ENCODE assay signal across 8 cellular contexts in genomic region chr18:55321268-55322175, GRCh38.
DNase-seq lines count a peak whose midpoint lies in the region; ATAC-seq and TF ChIP-seq lines count a peak whose summit lies in the region.

No MANE protein-coding gene starts in this region.

- peak; percentile 68 for ATAC-seq in activated CD4-positive, alpha-beta T cell treated with anti-CD3 and anti-CD28 coated beads for 36 hours
- peak; percentile 52 for ATAC-seq in effector memory CD8-positive, alpha-beta T cell (replicated peaks)

- no peaks in the 10 kb centered on the region for H3K9me3 Mint-ChIP-seq in activated CD4-positive, alpha-beta T cell treated with anti-CD3 and anti-CD28 coated beads for 36 hours (ENCODE audit: low read depth)
- peaks cover 4 to 11% of the 10 kb centered on the region in 2 donors for H3K9me3 Mint-ChIP-seq in effector memory CD8-positive, alpha-beta T cell

- H3K27me3 ChIP-seq in HAP-1 (ENCODE audit: low read depth) (no peaks in the 10 kb centered on the region), MM.1S (replicated peaks; ENCODE audit: insufficient read depth, low read length) (no peaks in the 10 kb centered on the region)

- peak; percentile 66 for DNase-seq in activated CD4-positive, alpha-beta T cell treated with anti-CD3 and anti-CD28 coated beads for 36 hours
- no peak for DNase-seq in activated CD4-positive, alpha-beta T cell treated with anti-CD3 and anti-CD28 coated beads, Interleukin-2, amount 50 U/mL, for 1 hour
- DNase-seq in HAP-1 (ENCODE audit: low spot score in 2 of 2): peak; percentile 66 to 93
- DNase-seq in MM.1S: peak; percentile 94
- DNase-seq in T1000 (lab: John Stamatoyannopoulos, UW): peak; percentile 38
- peak in 1 of 3 experiments; percentile 8 for DNase-seq in effector memory CD8-positive, alpha-beta T cell
- DNase-seq in medulla oblongata (ENCODE audit: extremely low spot score): peak; percentile 94
- DNase-seq in stimulated activated CD8-positive, alpha-beta memory T cell treated with anti-CD3 and anti-CD28 coated beads, Interleukin-4, amount 100 ng/mL, for 24 hours (ENCODE audit: low read depth): peak; percentile 17

- peaks cover 27% of the 10 kb centered on the region for H3K4me1 ChIP-seq in HAP-1
- H3K4me1 ChIP-seq in MM.1S (ENCODE audit: low read length): 0 out of 2 replicates have a peak, but pooled peaks cover 3% of the 10 kb centered on the region

- H3K4me3 ChIP-seq in HAP-1 (peak overlapping the region; percentile 36), MM.1S (ENCODE audit: low read length) (peak overlapping the region; percentile 71)

- peak overlapping the region; percentile 90 for H3K4me2 ChIP-seq in MM.1S (ENCODE audit: low read depth, low read length)

- H3K4me1 Mint-ChIP-seq in activated CD4-positive, alpha-beta T cell treated with anti-CD3 and anti-CD28 coated beads for 36 hours: peaks cover 9% of the 10 kb centered on the region
- H3K4me1 Mint-ChIP-seq in effector memory CD8-positive, alpha-beta T cell (ENCODE audit: low read depth in 2 of 2): peaks cover 0 to 4% of the 10 kb centered on the region in 2 donors

- H3K27ac Mint-ChIP-seq in activated CD4-positive, alpha-beta T cell treated with anti-CD3 and anti-CD28 coated beads for 36 hours: no peak overlapping the region
- no peak overlapping the region for H3K27ac Mint-ChIP-seq in effector memory CD8-positive, alpha-beta T cell

- H3K36me3 ChIP-seq in HAP-1 (replicated peaks) (no peaks in the 10 kb centered on the region), MM.1S (replicated peaks; ENCODE audit: insufficient read depth, low read length) (no peaks in the 10 kb centered on the region)

- POLR2A ChIA-PET in activated CD4-positive, alpha-beta T cell treated with anti-CD3 and anti-CD28 coated beads for 36 hours (lab: Charles Lee): interaction anchor here (0.7 kb wide), 3 partner anchors 533 to 1241 kb away, joined by 3 to 7 read pairs (median 6); no protein-coding TSS in a partner anchor

- H2AFZ ChIP-seq in MM.1S (ENCODE audit: low read length): peak overlapping the region; percentile 45; the same call in 1 of the 2 replicates

- no peak for TF ChIP-seq CTCF in MM.1S (IDR thresholded peaks at IDR 0.05; ENCODE audit: low read length)

- peak overlapping the region; percentile 71 for H3K4me3 Mint-ChIP-seq in activated CD4-positive, alpha-beta T cell treated with anti-CD3 and anti-CD28 coated beads for 36 hours
- peak overlapping the region; percentile 22 to 66 for H3K4me3 Mint-ChIP-seq in effector memory CD8-positive, alpha-beta T cell

- CTCF ChIA-PET in activated CD4-positive, alpha-beta T cell treated with anti-CD3 and anti-CD28 coated beads for 36 hours (lab: Charles Lee): interaction anchor here (0.6 to 1.0 kb wide), 2 partner anchors 10 to 46 kb away, joined by 3 read pairs; no protein-coding TSS in a partner anchor

- peak overlapping the region; percentile 93 for H3K27ac ChIP-seq in MM.1S (ENCODE audit: low read length)

- no peaks in the 10 kb centered on the region for H3K9me2 ChIP-seq in MM.1S (replicated peaks; ENCODE audit: insufficient read depth, low read length)

- peaks cover 65% of the 10 kb centered on the region for H3K79me2 ChIP-seq in MM.1S (ENCODE audit: low read length)

- H3K27me3 Mint-ChIP-seq in activated CD4-positive, alpha-beta T cell treated with anti-CD3 and anti-CD28 coated beads for 36 hours: peaks cover 30% of the 10 kb centered on the region
- H3K27me3 Mint-ChIP-seq in effector memory CD8-positive, alpha-beta T cell: peaks cover 15 to 21% of the 10 kb centered on the region in 2 donors

- no peaks in the 10 kb centered on the region for H4K20me1 ChIP-seq in MM.1S (ENCODE audit: insufficient read depth, low read length)

- H3K9ac ChIP-seq in MM.1S (ENCODE audit: low read length): peak overlapping the region; percentile 84

- H3K36me3 Mint-ChIP-seq in activated CD4-positive, alpha-beta T cell treated with anti-CD3 and anti-CD28 coated beads for 36 hours (ENCODE audit: low read depth): peaks cover 3% of the 10 kb centered on the region
- no peaks in the 10 kb centered on the region for H3K36me3 Mint-ChIP-seq in effector memory CD8-positive, alpha-beta T cell (ENCODE audit: insufficient read depth)

- H3K9me3 ChIP-seq in HAP-1: no peaks in the 10 kb centered on the region
- H3K9me3 ChIP-seq in MM.1S (replicated peaks; ENCODE audit: insufficient read depth, low read length): no peaks in the 10 kb centered on the region

- in situ Hi-C loops in HAP-1 (cut with MboI; ENCODE audit: low sequenced_read_pairs): no loop called here

- intact Hi-C loops in activated CD4-positive, alpha-beta T cell treated with anti-CD3 and anti-CD28 coated beads for 36 hours (cut with DNase I, micrococcal nuclease): no loop called here

- peaks cover 27% of the 10 kb centered on the region for H3F3A ChIP-seq in MM.1S (ENCODE audit: insufficient read depth, low read length)
